Comparison of ENCODE assay signal across 8 cellular contexts in genomic region chrX:123961268-123962005, GRCh38. TPM values are rescaled to one million over a fixed set of nuclear protein-coding genes. Genes with fewer than 3 reads are reported as not detected.
DNase-seq lines count a peak whose midpoint lies in the region; ATAC-seq and TF ChIP-seq lines count a peak whose summit lies in the region.

TSS of gene STAG2 (plus strand) at chrX:123961706. CDS start at chrX:124022628, 60,922 bp downstream.

- no peak for TF ChIP-seq EP300 in stomach (IDR thresholded peaks at IDR 0.05)

- TF ChIP-seq CTCF in fibroblast of pulmonary artery (IDR thresholded peaks at IDR 0.05; ENCODE audit: low read length, missing control alignments) (no peak), stomach (IDR thresholded peaks at IDR 0.05) (no peak)

- H3K4me3 Mint-ChIP-seq in naive thymus-derived CD4-positive, alpha-beta T cell: peak within 1 kb of the TSS; percentile 88 to 99 (median 97)

- H3K27me3 ChIP-seq in naive thymus-derived CD4-positive, alpha-beta T cell (ENCODE audit: control insufficient read depth in 2 of 2, insufficient read depth in 2 of 2, low read length in 2 of 2): no peaks in the 10 kb centered on the region
- H3K27me3 ChIP-seq in stomach: no peaks in the 10 kb centered on the region

- H3K9me3 ChIP-seq in naive thymus-derived CD4-positive, alpha-beta T cell (ENCODE audit: control insufficient read depth in 2 of 3, low read length in 3 of 3): no peaks in the 10 kb centered on the region
- no peaks in the 10 kb centered on the region for H3K9me3 ChIP-seq in stomach

- H3K36me3 ChIP-seq in naive thymus-derived CD4-positive, alpha-beta T cell (ENCODE audit: control insufficient read depth in 2 of 3, insufficient read depth in 3 of 3, low read length in 3 of 3): peaks cover 0 to 18% (median 0%) of the 10 kb centered on the region in 3 experiments
- H3K36me3 ChIP-seq in stomach: no peaks in the 10 kb centered on the region

- peaks cover 10 to 40% (median 29%) of the 10 kb centered on the region in 7 donors for H3K4me1 Mint-ChIP-seq in naive thymus-derived CD4-positive, alpha-beta T cell

- POLR2A ChIA-PET in naive thymus-derived CD4-positive, alpha-beta T cell (lab: Charles Lee): interaction anchor here (0.8 to 1.1 kb wide), 2 partner anchors 56 to 57 kb away, joined by 3 to 6 read pairs; no protein-coding TSS in a partner anchor

- no peak for TF ChIP-seq POLR2A in stomach (IDR thresholded peaks at IDR 0.05)

- H3K27ac ChIP-seq in naive thymus-derived CD4-positive, alpha-beta T cell (ENCODE audit: low read depth, low read length): peak within 1 kb of the TSS; percentile 99
- H3K27ac ChIP-seq in stomach: peak within 1 kb of the TSS; percentile 96 to 98 (median 97)

- H3K36me3 Mint-ChIP-seq in naive thymus-derived CD4-positive, alpha-beta T cell: peaks cover 3 to 21% (median 4%) of the 10 kb centered on the region in 5 donors

- H3K9me3 Mint-ChIP-seq in naive thymus-derived CD4-positive, alpha-beta T cell: peaks cover 0 to 25% (median 0%) of the 10 kb centered on the region in 11 donors

- peaks cover 0 to 4% (median 0%) of the 10 kb centered on the region in 5 donors for H3K27me3 Mint-ChIP-seq in naive thymus-derived CD4-positive, alpha-beta T cell

- ATAC-seq in naive thymus-derived CD4-positive, alpha-beta T cell: peak; percentile 11
- ATAC-seq in HG02981 (IDR thresholded peaks at IDR 0.05; ENCODE audit: unreplicated experiment): no peak

- H3K4me3 ChIP-seq in fibroblast of pulmonary artery (replicated peaks; ENCODE audit: low read depth, low read length) (peak within 1 kb of the TSS; percentile 82), stomach (peak within 1 kb of the TSS; percentile 60 to 68 (median 64))
- peak within 1 kb of the TSS; percentile 88 for H3K4me3 ChIP-seq in naive thymus-derived CD4-positive, alpha-beta T cell (ENCODE audit: low read length)

- peak within 1 kb of the TSS; percentile 97 to 100 (median 98) for H3K27ac Mint-ChIP-seq in naive thymus-derived CD4-positive, alpha-beta T cell

- H3K4me1 ChIP-seq in naive thymus-derived CD4-positive, alpha-beta T cell (ENCODE audit: control insufficient read depth in 2 of 2, insufficient read depth in 2 of 2, low read length in 2 of 2): peaks cover 5 to 6% of the 10 kb centered on the region in 2 donors
- peaks cover 0 to 24% (median 11%) of the 10 kb centered on the region in 4 donors for H3K4me1 ChIP-seq in stomach

- intact Hi-C loops in naive thymus-derived CD4-positive, alpha-beta T cell (cut with micrococcal nuclease): loop anchor here (2.0 to 5.0 kb wide), 9 partner anchors 84 to 1171 kb away; partner anchors contain the start of genes SH2D1A (in 2 of the 2) and THOC2 (in 1 of the 2)
- intact Hi-C loops in stomach (cut with DNase I; ENCODE audit: low total_unique reads): no loop called here

- 0 to 34% (median 5%) methylated on average over 9 to 38 of the region's 38 CpGs for WGBS in stomach, 5 donors

- DNase-seq in EL: peak; percentile 89
- peak; percentile 74 for DNase-seq in MV-4-11 (lab: John Stamatoyannopoulos, UW)
- DNase-seq in SIG-M5 treated with dmso at 0.1 percent for 504 hours (lab: John Stamatoyannopoulos, UW; ENCODE audit: unreplicated experiment): peak; percentile 87
- peak; percentile 38 for DNase-seq in activated gamma-delta T cell treated with Interleukin-2 at 50 U/mL for 16 hours
- peak; percentile 93 for DNase-seq in fibroblast of pulmonary artery (ENCODE audit: low read depth)
- peak; percentile 39 to 62 (median 57) for DNase-seq in naive thymus-derived CD4-positive, alpha-beta T cell
- peak; percentile 70 for DNase-seq in stomach

- CTCF ChIA-PET in naive thymus-derived CD4-positive, alpha-beta T cell (lab: Charles Lee): no interaction called here

RNA-seq across cellular contexts. Expression of gene STAG2, which starts in this region (rescaled TPM):
- 100 to 1,000 TPM in 2 of 5 experiments, 10 to 100 TPM in 3; 83.2 to 124 (median 85.3) TPM for total RNA-seq in naive thymus-derived CD4-positive, alpha-beta T cell
- 10 to 100 TPM; 73.6 to 80.2 TPM for polyA plus RNA-seq in naive thymus-derived CD4-positive, alpha-beta T cell
- 100 to 1,000 TPM in 1 of 5 donors, 10 to 100 TPM in 4; 11.6 to 175 (median 32.6) TPM for total RNA-seq in stomach
- polyA plus RNA-seq in stomach: 10 to 100 TPM; 11.1 to 21.5 (median 16.8) TPM

Comparison
In these comparisons a context has a peak if more than half of its experiments do, and no peak if none do; other contexts are left out.
1. DNase-seq: peak in every context shown above with its lines; median percentile 93 in fibroblast of pulmonary artery; 89 in EL; 87 in SIG-M5 treated with dmso at 0.1 percent for 504 hours; 74 in MV-4-11; 70 in stomach; 57 in naive thymus-derived CD4-positive, alpha-beta T cell; 38 in activated gamma-delta T cell treated with Interleukin-2 at 50 U/mL for 16 hours.